Comparison of ENCODE assay signal across 1 cellular context in the genomic region with DNA sequence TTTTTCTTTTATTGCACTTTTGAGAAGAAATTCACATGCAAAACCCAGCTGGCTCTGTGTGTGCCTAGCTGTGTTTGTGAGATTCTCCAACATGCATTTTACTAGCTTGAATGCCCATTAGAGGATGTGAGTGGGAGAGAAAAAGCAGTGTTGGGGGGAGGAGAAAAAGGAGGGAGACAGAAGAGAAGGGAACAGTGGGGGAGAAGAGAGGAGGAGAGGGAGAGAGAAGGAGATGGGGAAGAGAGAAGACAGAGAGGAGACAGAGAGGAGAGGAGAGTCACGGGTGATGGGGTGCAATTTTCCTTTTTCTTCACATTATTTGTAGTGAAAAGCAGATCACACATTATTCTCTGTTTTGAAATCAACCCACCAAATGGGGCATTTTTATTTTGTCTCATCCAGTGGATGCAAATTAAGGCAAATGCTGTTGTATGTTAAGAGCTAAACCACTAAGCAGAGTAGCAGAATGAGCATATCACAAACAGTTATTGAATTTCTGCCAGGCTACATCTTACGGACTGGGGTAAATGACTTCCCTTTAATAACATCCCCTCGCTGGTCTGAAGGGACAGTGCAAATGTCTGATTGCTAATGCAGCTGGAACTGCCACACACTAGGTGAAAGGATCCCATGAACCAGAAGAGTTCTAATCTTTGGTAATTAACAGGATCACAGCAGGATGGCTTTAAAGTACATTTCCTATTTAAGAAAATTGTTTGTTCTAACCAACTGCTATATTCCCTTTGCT.
TF ChIP-seq lines count a peak whose summit lies in the region.

No MANE protein-coding gene starts in this region.

TF ChIP-seq in IMR-90, 13 proteins besides CTCF, POLR2A, EP300 and RAD21 (continued from another document):
- TF ChIP-seq FOS (IDR thresholded peaks at IDR 0.05; ENCODE audit: low read depth, low read length) (no peak), ELK1 (IDR thresholded peaks at IDR 0.05; ENCODE audit: borderline replicate concordance, low read depth, low read length) (no peak)
